Comparison of ENCODE assay signal across 18 cellular contexts in the genomic region with DNA sequence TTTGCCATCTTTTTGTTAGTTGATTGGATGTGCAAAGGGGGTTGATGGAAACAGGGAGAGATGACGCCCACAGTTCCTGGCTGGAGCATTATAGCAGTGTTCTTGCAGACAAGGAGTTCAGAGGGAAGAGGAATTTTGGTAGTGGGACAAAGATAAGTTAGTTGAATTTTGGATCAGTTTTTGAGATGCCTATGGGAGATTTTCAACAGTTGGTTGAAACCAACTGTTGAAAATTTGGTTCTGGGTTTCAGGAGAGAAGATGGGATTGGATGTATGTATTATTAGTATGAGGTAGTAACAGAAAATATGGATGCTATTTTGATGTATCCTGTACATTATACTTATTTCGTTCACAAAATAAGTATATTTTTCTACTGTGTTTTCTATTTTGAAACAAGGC.
A peak's percentile ranks its signal among the peaks of the same experiment; 100 is the strongest.
DNase-seq lines count a peak whose midpoint lies in the region; ATAC-seq, FAIRE-seq and TF ChIP-seq lines count a peak whose summit lies in the region.
"Had no signal": no experiment of that assay in that cellular context is flagged by ENCODE, and none has a peak within 500 bp of the region (broad histone marks: within the 10 kb centered on the region; RNA-seq: fewer than 3 reads in every experiment).

No MANE protein-coding gene starts in this region.

- DNase-seq in left ventricle myocardium inferior (no peak), Right ventricle myocardium superior (no peak), mesenchymal stem cell (no peak), NCI-H1436 treated with DMSO at 0.1 percent for 48 hours (lab: John Stamatoyannopoulos, UW) (no peak), GM12892 (ENCODE audit: insufficient read length) (no peak), COLO829 (ENCODE audit: low spot score) (no peak)
- DNase-seq: CD4-positive, alpha-beta memory T cell; DMS 273 treated with DMSO at 0.1 percent for 48 hours; DMS53; DND-41; EL; H9 had no signal

- H3K9me3 ChIP-seq in left ventricle myocardium inferior (replicated peaks) (peaks cover 23% of the 10 kb centered on the region), mesenchymal stem cell (ENCODE audit: control insufficient read depth, low read length) (peaks cover 9% of the 10 kb centered on the region)

- H3K36me3 ChIP-seq in left ventricle myocardium inferior (peaks cover 13% of the 10 kb centered on the region), mesenchymal stem cell (ENCODE audit: control insufficient read depth in 1 of 2, insufficient read depth in 2 of 2, low read depth in 1 of 2, low read length in 2 of 2) (no peaks in the 10 kb centered on the region), rectal smooth muscle tissue (ENCODE audit: control insufficient read depth, insufficient read depth, low read length) (no peaks in the 10 kb centered on the region)

- H3K23ac ChIP-seq in mesenchymal stem cell (ENCODE audit: low read length in 2 of 2): no peak overlapping the region

- no peak overlapping the region for H4K91ac ChIP-seq in mesenchymal stem cell (ENCODE audit: low read length)

- TF ChIP-seq POLR2A in GM12892 (IDR thresholded peaks at IDR 0.05; ENCODE audit: low read depth, low read length): no peak

- H4K8ac ChIP-seq in mesenchymal stem cell (ENCODE audit: low read length): no peak overlapping the region

- no peak overlapping the region for H2AFZ ChIP-seq in mesenchymal stem cell (ENCODE audit: low read depth, low read length)

- no peak overlapping the region for H3K4ac ChIP-seq in mesenchymal stem cell (ENCODE audit: low read depth in 1 of 2, low read length in 2 of 2)

- no peak overlapping the region for H3K4me3 ChIP-seq in left ventricle myocardium inferior
- no peak overlapping the region for H3K4me3 ChIP-seq in mesenchymal stem cell (ENCODE audit: insufficient read depth in 1 of 2, low read depth in 1 of 2, low read length in 2 of 2)
- no peak overlapping the region for H3K4me3 ChIP-seq in rectal smooth muscle tissue (ENCODE audit: low read length)
- H3K4me3 ChIP-seq: A549, BLaER1, GM12878 had no signal

- H3K27ac ChIP-seq in left ventricle myocardium inferior (replicated peaks) (peak overlapping the region; percentile 21), mesenchymal stem cell (ENCODE audit: low read length, poor library complexity, severe bottlenecking) (no peak overlapping the region), rectal smooth muscle tissue (ENCODE audit: low read depth, low read length) (peak overlapping the region; percentile 16)
- H3K27ac ChIP-seq: 22Rv1, BLaER1 had no signal

- no peak overlapping the region for H2BK120ac ChIP-seq in mesenchymal stem cell (ENCODE audit: low read depth, low read length)

- no peak overlapping the region for H2BK15ac ChIP-seq in mesenchymal stem cell (ENCODE audit: low read depth, poor library complexity, severe bottlenecking)

- H3K4me1 ChIP-seq in left ventricle myocardium inferior: peaks cover 47% of the 10 kb centered on the region
- peaks cover 2% of the 10 kb centered on the region for H3K4me1 ChIP-seq in mesenchymal stem cell (ENCODE audit: control insufficient read depth, insufficient read depth, low read depth, low read length)
- H3K4me1 ChIP-seq in rectal smooth muscle tissue (ENCODE audit: control insufficient read depth, insufficient read depth, low read length): peaks cover 23% of the 10 kb centered on the region
- H3K4me1 ChIP-seq: BLaER1 had no signal

- no peak overlapping the region for H3K9ac ChIP-seq in mesenchymal stem cell (ENCODE audit: low read length)
- H3K9ac ChIP-seq in rectal smooth muscle tissue (ENCODE audit: low read length): no peak overlapping the region
- H3K9ac ChIP-seq: BLaER1 had no signal

- no peak overlapping the region for H2BK5ac ChIP-seq in mesenchymal stem cell (ENCODE audit: low read depth, low read length, poor library complexity, severe bottlenecking)

- peaks cover 4% of the 10 kb centered on the region for H3K79me1 ChIP-seq in mesenchymal stem cell (replicated peaks; ENCODE audit: low read length, poor library complexity, severe bottlenecking)

- H3K4me2 ChIP-seq in mesenchymal stem cell (ENCODE audit: low read length, poor library complexity, severe bottlenecking): no peak overlapping the region
- H3K4me2 ChIP-seq: A549, BLaER1 had no signal

- peak overlapping the region in 1 of 2 experiments; percentile 84 for H3K18ac ChIP-seq in mesenchymal stem cell (ENCODE audit: low read depth in 1 of 2, low read length in 2 of 2)

- TF ChIP-seq CTCF in left ventricle myocardium inferior (IDR thresholded peaks at IDR 0.05; ENCODE audit: borderline replicate concordance): no peak

- H2BK12ac ChIP-seq in mesenchymal stem cell (ENCODE audit: low read length in 2 of 2): no peak overlapping the region

- no peak overlapping the region for H3K14ac ChIP-seq in mesenchymal stem cell (ENCODE audit: low read length in 2 of 2)

- WGBS in mesenchymal stem cell: 95% methylated on average over 1 of the region's 2 CpGs

- no peak for ATAC-seq in Right ventricle myocardium superior (ENCODE audit: poor library complexity)
- ATAC-seq: A549, GM12878 had no signal

- no peak for FAIRE-seq in GM12892 (lab: Jason Lieb, UNC)
- FAIRE-seq: A549, GM12878, H1 had no signal

- H3K27me3 ChIP-seq in left ventricle myocardium inferior (ENCODE audit: low read depth): no peaks in the 10 kb centered on the region
- H3K27me3 ChIP-seq in mesenchymal stem cell (ENCODE audit: control insufficient read depth in 1 of 2, insufficient read depth in 1 of 2, low read length in 2 of 2): no peaks in the 10 kb centered on the region
- no peaks in the 10 kb centered on the region for H3K27me3 ChIP-seq in rectal smooth muscle tissue (ENCODE audit: control insufficient read depth, insufficient read depth, low read length)
- H3K27me3 ChIP-seq: BLaER1 had no signal

- H2AK5ac ChIP-seq in mesenchymal stem cell (ENCODE audit: low read length, severe bottlenecking): peak overlapping the region; percentile 85

- intact Hi-C loops in left ventricle myocardium inferior (cut with micrococcal nuclease): no loop called here
- intact Hi-C loops in Right ventricle myocardium superior (cut with DNase I): no loop called here
